In genomic region chr1:156193208-156193487, GRCh38 we compare ENCODE assay signal across 9 cellular contexts. TPM values are rescaled to one million over a fixed set of nuclear protein-coding genes. Genes with fewer than 3 reads are reported as not detected.
DNase-seq lines count a peak whose midpoint lies in the region; ATAC-seq, FAIRE-seq and TF ChIP-seq lines count a peak whose summit lies in the region.
"Had no signal": no experiment of that assay in that cellular context is flagged by ENCODE, and none has a peak within 500 bp of the region (broad histone marks: within the 10 kb centered on the region; RNA-seq: fewer than 3 reads in every experiment).

No MANE protein-coding gene starts in this region.

- dilution Hi-C loops in keratinocyte (cut with MboI; ENCODE audit: extremely low pct_ligation_motif_present, low sequenced_read_pairs): no loop called here

- FAIRE-seq in keratinocyte (lab: Jason Lieb, UNC): no peak

- H3K9me3 ChIP-seq in keratinocyte (ENCODE audit: control insufficient read depth, low read depth, low read length): no peaks in the 10 kb centered on the region
- H3K9me3 ChIP-seq in stomach smooth muscle (ENCODE audit: control insufficient read depth in 2 of 2, low read length in 2 of 2): no peaks in the 10 kb centered on the region

- H3K27me3 ChIP-seq in keratinocyte (ENCODE audit: control insufficient read depth, extremely low read depth, insufficient read depth, low read length) (no peaks in the 10 kb centered on the region), stomach smooth muscle (ENCODE audit: control insufficient read depth in 1 of 2, insufficient read depth in 2 of 2, low read length in 2 of 2) (no peaks in the 10 kb centered on the region)

- peak overlapping the region; percentile 94 to 98 for H3K27ac Mint-ChIP-seq in activated naive CD4-positive, alpha-beta T cell treated with anti-CD3 and anti-CD28 coated beads, Interleukin-2, amount 50 U/mL, for 72 hours

- peak overlapping the region; percentile 64 for H2AFZ ChIP-seq in keratinocyte (ENCODE audit: control insufficient read depth, low read length)

- peaks cover 38% of the 10 kb centered on the region for H3K79me2 ChIP-seq in keratinocyte (ENCODE audit: control insufficient read depth, insufficient read depth, low read length)

- H3K4me3 ChIP-seq in keratinocyte (ENCODE audit: control insufficient read depth in 2 of 3, extremely low read depth in 1 of 3, insufficient read depth in 2 of 3, low read depth in 1 of 3, low read length in 3 of 3): peak overlapping the region; percentile 29 to 67 (median 64)
- H3K4me3 ChIP-seq in stomach smooth muscle (ENCODE audit: low read length in 2 of 2): peak overlapping the region; percentile 89 to 99

- no peaks in the 10 kb centered on the region for H3K9me3 Mint-ChIP-seq in activated naive CD4-positive, alpha-beta T cell treated with anti-CD3 and anti-CD28 coated beads, Interleukin-2, amount 50 U/mL, for 72 hours

- H3K27ac ChIP-seq in keratinocyte (ENCODE audit: control insufficient read depth, insufficient read depth, low read length): peak overlapping the region; percentile 83
- peak overlapping the region; percentile 76 for H3K27ac ChIP-seq in stomach smooth muscle (ENCODE audit: low read length)

- peaks cover 8% of the 10 kb centered on the region for H3K4me1 ChIP-seq in keratinocyte (ENCODE audit: control insufficient read depth, extremely low read depth, insufficient read depth, low read length)
- H3K4me1 ChIP-seq in stomach smooth muscle (ENCODE audit: control insufficient read depth, insufficient read depth, low read length): peaks cover 18% of the 10 kb centered on the region

- H3K9me1 ChIP-seq in keratinocyte (ENCODE audit: control insufficient read depth, extremely low read depth, insufficient read depth, low read length): no peaks in the 10 kb centered on the region

- TF ChIP-seq CTCF in keratinocyte (optimal IDR thresholded peaks at IDR 0.05 in 1 of 3, IDR thresholded peaks at IDR 0.05 in 1 of 3, conservative IDR thresholded peaks at IDR 0.05 in 1 of 3; ENCODE audit: extremely low read depth in 1 of 3, insufficient read depth in 2 of 3, low read length in 3 of 3): no peak

- peaks cover 2 to 8% of the 10 kb centered on the region in 2 experiments for H3K36me3 ChIP-seq in keratinocyte (ENCODE audit: control insufficient read depth in 2 of 2, extremely low read depth in 1 of 2, insufficient read depth in 2 of 2, low read length in 2 of 2)
- peaks cover 0 to 12% of the 10 kb centered on the region in 2 donors for H3K36me3 ChIP-seq in stomach smooth muscle (ENCODE audit: control insufficient read depth in 2 of 2, insufficient read depth in 2 of 2, low read length in 2 of 2)

- no peak for ATAC-seq in activated naive CD4-positive, alpha-beta T cell treated with anti-CD3 and anti-CD28 coated beads, Interleukin-2, amount 50 U/mL, for 72 hours
- ATAC-seq in HG03280 (IDR thresholded peaks at IDR 0.05; ENCODE audit: unreplicated experiment): no peak
- ATAC-seq in HG02610 (IDR thresholded peaks at IDR 0.05; ENCODE audit: unreplicated experiment): no peak

- DNase-seq in SHP77 (lab: John Stamatoyannopoulos, UW) (peak; percentile 7 to 31), SHP77 treated with DMSO at 0.1 percent for 48 hours (lab: John Stamatoyannopoulos, UW) (no peak), keratinocyte (ENCODE audit: low read depth, low spot score) (no peak), CD1c-positive myeloid dendritic cell (ENCODE audit: extremely low spot score) (no peak)
- DNase-seq in activated naive CD4-positive, alpha-beta T cell treated with anti-CD3 and anti-CD28 coated beads, Interleukin-2, amount 50 U/mL, for 72 hours (ENCODE audit: low spot score in 2 of 2): no peak

- H4K20me1 ChIP-seq in keratinocyte (ENCODE audit: control insufficient read depth, extremely low read depth, insufficient read depth, low read length): no peaks in the 10 kb centered on the region

- H3K9ac ChIP-seq in keratinocyte (ENCODE audit: control insufficient read depth, extremely low read depth, insufficient read depth, low read length) (peak overlapping the region; percentile 83), stomach smooth muscle (ENCODE audit: low read length in 2 of 2) (peak overlapping the region; percentile 85 to 86)

- H3K4me2 ChIP-seq in keratinocyte (ENCODE audit: control insufficient read depth, extremely low read depth, insufficient read depth, low read depth, low read length): peak overlapping the region; percentile 77

- H3K36me3 Mint-ChIP-seq in activated naive CD4-positive, alpha-beta T cell treated with anti-CD3 and anti-CD28 coated beads, Interleukin-2, amount 50 U/mL, for 72 hours: peaks cover 29 to 45% of the 10 kb centered on the region in 2 donors

RNA-seq across cellular contexts. Expression of gene SLC25A44, which starts 0.8 kb away (rescaled TPM):
- total RNA-seq in activated naive CD4-positive, alpha-beta T cell treated with anti-CD3 and anti-CD28 coated beads, Interleukin-2, amount 50 U/mL, for 72 hours: 10 to 100 TPM; 79.1 to 82.1 TPM
- polyA plus RNA-seq in keratinocyte: 24.4 to 36.8 TPM (median 25.3 TPM) in 3 replicates
- polyA plus RNA-seq in keratinocyte (2011; ENCODE audit: low read depth): 14.9 TPM
- 25.5 and 33.8 TPM in 2 replicates for polyA plus RNA-seq in keratinocyte (2011; cell fraction: cytosol; rRNA removed)
- polyA plus RNA-seq in keratinocyte (2011; cell fraction: nucleus; rRNA removed): 39.2 and 55.4 TPM in 2 replicates
- 14.4 and 18.8 TPM in 2 replicates for polyA plus RNA-seq in keratinocyte (2012; ENCODE audit: low replicate concordance)
- 39.2 to 83.6 TPM (median 39.8 TPM) in 3 replicates for polyA minus RNA-seq in keratinocyte
- 18.8 TPM for polyA minus RNA-seq in keratinocyte (2011; cell fraction: cytosol; rRNA and poly(A)+ RNA removed)
- 12.7 and 19.4 TPM in 2 replicates for polyA minus RNA-seq in keratinocyte (2011; cell fraction: nucleus; rRNA and poly(A)+ RNA removed)

RNA-seq across cellular contexts. Expression of gene PMF1, which starts 19.7 kb away (rescaled TPM):
- total RNA-seq in activated naive CD4-positive, alpha-beta T cell treated with anti-CD3 and anti-CD28 coated beads, Interleukin-2, amount 50 U/mL, for 72 hours: 100 to 1,000 TPM; 120 to 156 TPM
- polyA plus RNA-seq in keratinocyte: 31.9 to 50.8 TPM (median 41.0 TPM) in 3 replicates
- 8.3 TPM for polyA plus RNA-seq in keratinocyte (2011; ENCODE audit: low read depth)
- 33.8 and 44.4 TPM in 2 replicates for polyA plus RNA-seq in keratinocyte (2011; cell fraction: cytosol; rRNA removed)
- 33.9 and 36.9 TPM in 2 replicates for polyA plus RNA-seq in keratinocyte (2011; cell fraction: nucleus; rRNA removed)
- 27.1 and 34.3 TPM in 2 replicates for polyA plus RNA-seq in keratinocyte (2012; ENCODE audit: low replicate concordance)
- 13.9 to 24.3 TPM (median 14.1 TPM) in 3 replicates for polyA minus RNA-seq in keratinocyte
- 12.5 TPM for polyA minus RNA-seq in keratinocyte (2011; cell fraction: cytosol; rRNA and poly(A)+ RNA removed)
- 5.0 and 7.5 TPM in 2 replicates for polyA minus RNA-seq in keratinocyte (2011; cell fraction: nucleus; rRNA and poly(A)+ RNA removed)

RNA-seq across cellular contexts. Expression of gene SEMA4A, which starts 39.8 kb away (rescaled TPM):
- 10 to 100 TPM; 10.5 to 36.2 TPM for total RNA-seq in activated naive CD4-positive, alpha-beta T cell treated with anti-CD3 and anti-CD28 coated beads, Interleukin-2, amount 50 U/mL, for 72 hours
- 5.7 to 11.0 TPM (median 7.9 TPM) in 3 replicates for polyA plus RNA-seq in keratinocyte
- 2.6 TPM for polyA plus RNA-seq in keratinocyte (2011; ENCODE audit: low read depth)
- polyA plus RNA-seq in keratinocyte (2011; cell fraction: cytosol; rRNA removed): 6.8 and 8.9 TPM in 2 replicates
- polyA plus RNA-seq in keratinocyte (2011; cell fraction: nucleus; rRNA removed): 8.0 and 11.0 TPM in 2 replicates
- 9.5 and 9.9 TPM in 2 replicates for polyA plus RNA-seq in keratinocyte (2012; ENCODE audit: low replicate concordance)
- polyA minus RNA-seq in keratinocyte: 12.9 to 22.9 TPM (median 13.7 TPM) in 3 replicates
- polyA minus RNA-seq in keratinocyte (2011; cell fraction: cytosol; rRNA and poly(A)+ RNA removed): 6.1 TPM
- polyA minus RNA-seq in keratinocyte (2011; cell fraction: nucleus; rRNA and poly(A)+ RNA removed): 5.4 and 10.0 TPM in 2 replicates
- total RNA-seq: HT1080 had no signal

RNA-seq across cellular contexts. Expression of gene BGLAP, which starts 48.8 kb away (rescaled TPM):
- 1 to 10 TPM; 4.3 to 9.7 TPM for total RNA-seq in activated naive CD4-positive, alpha-beta T cell treated with anti-CD3 and anti-CD28 coated beads, Interleukin-2, amount 50 U/mL, for 72 hours
- 0.12 to 0.45 TPM (median 0.23 TPM) in 3 replicates for polyA plus RNA-seq in keratinocyte
- polyA plus RNA-seq in keratinocyte (2011; ENCODE audit: low read depth): 0.50 TPM
- polyA plus RNA-seq in keratinocyte (2011; cell fraction: cytosol; rRNA removed): 0.25 TPM in 1 of 2 replicates, not detected in the other
- 0.25 and 1.00 TPM in 2 replicates for polyA plus RNA-seq in keratinocyte (2011; cell fraction: nucleus; rRNA removed)
- polyA plus RNA-seq in keratinocyte (2012; ENCODE audit: low replicate concordance): 0.69 TPM in 1 of 2 replicates, not detected in the other
- 0.61 TPM in 1 of 3 replicates, not detected in the others for polyA minus RNA-seq in keratinocyte
- not detected for polyA minus RNA-seq in keratinocyte (2011; cell fraction: cytosol; rRNA and poly(A)+ RNA removed)
- 0.63 TPM in 1 of 2 replicates, not detected in the other for polyA minus RNA-seq in keratinocyte (2011; cell fraction: nucleus; rRNA and poly(A)+ RNA removed)

RNA-seq across cellular contexts. Expression of gene PAQR6, which starts 54.7 kb away (rescaled TPM):
- total RNA-seq in activated naive CD4-positive, alpha-beta T cell treated with anti-CD3 and anti-CD28 coated beads, Interleukin-2, amount 50 U/mL, for 72 hours: 1 to 10 TPM; 9.3 to 9.5 TPM
- 0.78 to 2.2 TPM (median 1.00 TPM) in 3 replicates for polyA plus RNA-seq in keratinocyte
- 1.5 TPM for polyA plus RNA-seq in keratinocyte (2011; ENCODE audit: low read depth)
- 0.11 and 0.17 TPM in 2 replicates for polyA plus RNA-seq in keratinocyte (2011; cell fraction: cytosol; rRNA removed)
- polyA plus RNA-seq in keratinocyte (2011; cell fraction: nucleus; rRNA removed): 9.0 and 13.1 TPM in 2 replicates
- 1.2 and 12.1 TPM in 2 replicates for polyA plus RNA-seq in keratinocyte (2012; ENCODE audit: low replicate concordance)
- 0.23 to 0.43 TPM (median 0.42 TPM) in 3 replicates for polyA minus RNA-seq in keratinocyte
- polyA minus RNA-seq in keratinocyte (2011; cell fraction: cytosol; rRNA and poly(A)+ RNA removed): not detected
- 1.9 and 2.0 TPM in 2 replicates for polyA minus RNA-seq in keratinocyte (2011; cell fraction: nucleus; rRNA and poly(A)+ RNA removed)

Comparison
In these comparisons a context has a peak if more than half of its experiments do, and no peak if none do; other contexts are left out.
1. DNase-seq: peak in SHP77 (2 of 2); none in SHP77 treated with DMSO at 0.1 percent for 48 hours (single experiment), activated naive CD4-positive, alpha-beta T cell treated with anti-CD3 and anti-CD28 coated beads, Interleukin-2, amount 50 U/mL, for 72 hours (0 of 2), keratinocyte (single experiment) and CD1c-positive myeloid dendritic cell (single experiment).